Comparison of ENCODE assay signal across 13 cellular contexts in genomic region chr17:71251936-71252335, GRCh38.
"Had no signal": no experiment of that assay in that cellular context is flagged by ENCODE, and none has a peak within 500 bp of the region (broad histone marks: within the 10 kb centered on the region; RNA-seq: fewer than 3 reads in every experiment).

No MANE protein-coding gene starts in this region.

- H3K9me3 ChIP-seq: adrenal gland, heart left ventricle, pancreas, tibial nerve had no signal

- H3K4me1 ChIP-seq: adrenal gland, heart left ventricle, pancreas, tibial nerve had no signal

- H3K27ac ChIP-seq: adrenal gland, dorsolateral prefrontal cortex, heart left ventricle, pancreas, tibial nerve, VCaP had no signal

- DNase-seq: activated CD4-positive, alpha-beta memory T cell treated with anti-CD3 and anti-CD28 coated beads, Interleukin-2, amount 10 ng/mL, durations not matched to agents 7 days and 5 days; activated CD4-positive, alpha-beta T cell treated with anti-CD3 and anti-CD28 coated beads for 36 hours; activated naive CD4-positive, alpha-beta T cell treated with Interleukin-2 at 50 U/mL for 16 hours; adrenal gland; dorsolateral prefrontal cortex; heart left ventricle; mesendoderm; pancreas; T-helper 1 cell had no signal

- ATAC-seq: activated CD4-positive, alpha-beta T cell treated with anti-CD3 and anti-CD28 coated beads for 36 hours; esophagus mucosa; heart left ventricle; left lobe of liver; pancreas had no signal

- H3K4me3 ChIP-seq: adrenal gland, dorsolateral prefrontal cortex, heart left ventricle, pancreas, tibial nerve had no signal

- H3K36me3 ChIP-seq: adrenal gland, heart left ventricle, pancreas, tibial nerve had no signal

- H3K27me3 ChIP-seq: adrenal gland, heart left ventricle, pancreas, tibial nerve had no signal
